1 cellular context compared by ENCODE assay signal in genomic region chr3:152298393-152299242, GRCh38.
TF ChIP-seq lines count a peak whose summit lies in the region.

No MANE protein-coding gene starts in this region.

TF ChIP-seq in HepG2, 621 proteins besides CTCF, POLR2A, EP300 and RAD21 (continued from another document and continues in another):
- TF ChIP-seq ZNF331 (CRISPR knock-in tag; IDR thresholded peaks at IDR 0.05) = no peak
- TF ChIP-seq ZNF224 (CRISPR knock-in tag; IDR thresholded peaks at IDR 0.05) = no peak
- TF ChIP-seq PRDM10 (CRISPR knock-in tag; IDR thresholded peaks at IDR 0.05; ENCODE audit: low read depth) = peak; percentile 99
- no peak; the same call in 1 of the 2 replicates for TF ChIP-seq ZNF281 (CRISPR knock-in tag; IDR thresholded peaks at IDR 0.05; ENCODE audit: borderline replicate concordance)
- TF ChIP-seq ZSCAN12 (CRISPR knock-in tag; IDR thresholded peaks at IDR 0.05) = no peak
- TF ChIP-seq CEBPB (IDR thresholded peaks at IDR 0.05; ENCODE audit: borderline replicate concordance, low read depth, low read length) = peak; percentile 96
- TF ChIP-seq KMT2B (CRISPR knock-in tag; IDR thresholded peaks at IDR 0.05) = peak; percentile 75; the same call in 1 of the 2 replicates
- no peak for TF ChIP-seq ZNF44 (CRISPR knock-in tag; IDR thresholded peaks at IDR 0.05)
- TF ChIP-seq ZNF432 (CRISPR knock-in tag; IDR thresholded peaks at IDR 0.05; ENCODE audit: borderline replicate concordance) = no peak
- TF ChIP-seq ATF2 (CRISPR knock-in tag; IDR thresholded peaks at IDR 0.05) = no peak
- TF ChIP-seq DRAP1 (CRISPR knock-in tag; IDR thresholded peaks at IDR 0.05) = peak; percentile 59
- TF ChIP-seq NKX3-1 (CRISPR knock-in tag; IDR thresholded peaks at IDR 0.05) = no peak
- TF ChIP-seq RBAK (CRISPR knock-in tag; IDR thresholded peaks at IDR 0.05) = no peak
- no peak for TF ChIP-seq RFX5 (IDR thresholded peaks at IDR 0.05; ENCODE audit: low read depth, low read length)
- no peak for TF ChIP-seq XRCC5 (optimal IDR thresholded peaks at IDR 0.05; ENCODE audit: low read length)
- TF ChIP-seq ZSCAN31 (CRISPR knock-in tag; IDR thresholded peaks at IDR 0.05; ENCODE audit: low read depth) = peak; percentile 15; the same call in 1 of the 2 replicates
- no peak for TF ChIP-seq ZNF329 (CRISPR knock-in tag; IDR thresholded peaks at IDR 0.05; ENCODE audit: low read depth)
- no peak for TF ChIP-seq ZNF709 (CRISPR knock-in tag; IDR thresholded peaks at IDR 0.05)
- 0 out of 2 replicates have a peak, but pooled peaks have one; percentile 19 for TF ChIP-seq FOXO4 (CRISPR knock-in tag; conservative IDR thresholded peaks at IDR 0.05)
- TF ChIP-seq NFE2 (CRISPR knock-in tag; IDR thresholded peaks at IDR 0.05) = no peak
- no peak for TF ChIP-seq BRCA1 (CRISPR knock-in tag; IDR thresholded peaks at IDR 0.05)
- TF ChIP-seq ZNF576 (CRISPR knock-in tag; IDR thresholded peaks at IDR 0.05) = no peak
- TF ChIP-seq ZNF691 (CRISPR knock-in tag; IDR thresholded peaks at IDR 0.05; ENCODE audit: borderline replicate concordance, low read depth) = no peak
- TF ChIP-seq ZNF34 (CRISPR knock-in tag; IDR thresholded peaks at IDR 0.05; ENCODE audit: borderline replicate concordance) = no peak
- no peak for TF ChIP-seq ZNF737 (CRISPR knock-in tag; IDR thresholded peaks at IDR 0.05; ENCODE audit: borderline replicate concordance)
- TF ChIP-seq PHB2 (IDR thresholded peaks at IDR 0.05; ENCODE audit: partially characterized antibody) = no peak
- no peak for TF ChIP-seq ZNF367 (CRISPR knock-in tag; IDR thresholded peaks at IDR 0.05; ENCODE audit: borderline replicate concordance)
- no peak for TF ChIP-seq EED (CRISPR knock-in tag; IDR thresholded peaks at IDR 0.05)
- no peak for TF ChIP-seq MAFG (CRISPR knock-in tag; IDR thresholded peaks at IDR 0.05)
- no peak for TF ChIP-seq HES4 (CRISPR knock-in tag; IDR thresholded peaks at IDR 0.05; ENCODE audit: borderline replicate concordance)
- TF ChIP-seq PAX8 (CRISPR knock-in tag; IDR thresholded peaks at IDR 0.05; ENCODE audit: borderline replicate concordance) = no peak
- TF ChIP-seq ZSCAN29 (CRISPR knock-in tag; conservative IDR thresholded peaks at IDR 0.05) = no peak
- no peak for TF ChIP-seq TOPORS (CRISPR knock-in tag; IDR thresholded peaks at IDR 0.05)
- TF ChIP-seq GTF2F1 (IDR thresholded peaks at IDR 0.05; ENCODE audit: low read length) = no peak
- TF ChIP-seq MLX (CRISPR knock-in tag; IDR thresholded peaks at IDR 0.05) = no peak; the same call in 1 of the 2 replicates
- TF ChIP-seq ZBTB20 (CRISPR knock-in tag; IDR thresholded peaks at IDR 0.05; ENCODE audit: borderline replicate concordance, low read depth) = no peak
- peak; percentile 37; the same call in 1 of the 2 replicates for TF ChIP-seq ZNF670 (CRISPR knock-in tag; IDR thresholded peaks at IDR 0.05; ENCODE audit: borderline replicate concordance)
- no peak for TF ChIP-seq ISX (CRISPR knock-in tag; conservative IDR thresholded peaks at IDR 0.05)
- TF ChIP-seq ZNF687 (CRISPR knock-in tag; IDR thresholded peaks at IDR 0.05) = no peak
- TF ChIP-seq KAT2B (IDR thresholded peaks at IDR 0.05; ENCODE audit: borderline replicate concordance, low read depth, low read length) = no peak
- TF ChIP-seq ATM (IDR thresholded peaks at IDR 0.05; ENCODE audit: borderline replicate concordance) = no peak
- no peak for TF ChIP-seq USF2 (IDR thresholded peaks at IDR 0.05; ENCODE audit: low read depth, low read length)
- no peak; the same call in 1 of the 2 replicates for TF ChIP-seq USF2 (CRISPR knock-in tag; IDR thresholded peaks at IDR 0.05; ENCODE audit: borderline replicate concordance)
- no peak for TF ChIP-seq RARG (CRISPR knock-in tag; IDR thresholded peaks at IDR 0.05; ENCODE audit: low read depth)
- TF ChIP-seq ZBTB46 (CRISPR knock-in tag; IDR thresholded peaks at IDR 0.05; ENCODE audit: borderline replicate concordance) = no peak
